In genomic region chr3:10668077-10668476, GRCh38 we compare ENCODE assay signal across 18 cellular contexts.
DNase-seq lines count a peak whose midpoint lies in the region; ATAC-seq, FAIRE-seq and TF ChIP-seq lines count a peak whose summit lies in the region.
"Had no signal": no experiment of that assay in that cellular context is flagged by ENCODE, and none has a peak within 500 bp of the region (broad histone marks: within the 10 kb centered on the region; RNA-seq: fewer than 3 reads in every experiment).

No MANE protein-coding gene starts in this region.

- POLR2A ChIA-PET in A549 (lab: Yijun Ruan, JAX): interaction anchor here (0.5 kb wide), 1 partner anchor 13 kb away, joined by 7 read pairs; no protein-coding TSS in a partner anchor
- POLR2A ChIA-PET in HEK293 (lab: Yijun Ruan, JAX): no interaction called here
- POLR2A ChIA-PET in K562 (lab: Yijun Ruan, JAX): interaction anchor here (1.4 kb wide), 1 partner anchor 12 kb away, joined by 4 read pairs; no protein-coding TSS in a partner anchor

- peak overlapping the region; percentile 62 for H3K23ac ChIP-seq in neuronal stem cell (ENCODE audit: low read depth, low read length, poor library complexity)

- no peak overlapping the region for H3K9ac ChIP-seq in K562 (ENCODE audit: insufficient read depth in 1 of 2, low read depth in 2 of 2, low read length in 2 of 2)
- H3K9ac ChIP-seq in neuronal stem cell (ENCODE audit: low read depth, low read length, poor library complexity): no peak overlapping the region
- H3K9ac ChIP-seq: GM23248 had no signal

- H3K14ac ChIP-seq in neuronal stem cell (ENCODE audit: low read length): no peak overlapping the region

- no peaks in the 10 kb centered on the region for H3K9me3 ChIP-seq in A549
- no peaks in the 10 kb centered on the region for H3K9me3 ChIP-seq in HEK293 (ENCODE audit: control insufficient read depth, insufficient read depth, low read depth, low read length)
- no peaks in the 10 kb centered on the region for H3K9me3 ChIP-seq in K562 (replicated peaks; ENCODE audit: control insufficient read depth, insufficient read depth, low read depth, low read length)
- no peaks in the 10 kb centered on the region for H3K9me3 ChIP-seq in neuronal stem cell (replicated peaks in 1 of 2; ENCODE audit: control insufficient read depth in 2 of 2, insufficient read depth in 1 of 2, low read depth in 1 of 2, low read length in 2 of 2)
- H3K9me3 ChIP-seq: HAP-1 had no signal

- TF ChIP-seq RAD21 in A549 (conservative IDR thresholded peaks at IDR 0.05 in 1 of 2, IDR thresholded peaks at IDR 0.05 in 1 of 2) (no peak), K562 (CRISPR knock-in tag; conservative IDR thresholded peaks at IDR 0.05 in 1 of 2, IDR thresholded peaks at IDR 0.05 in 1 of 2) (no peak)

- ATAC-seq in A549: no peak
- no peak for ATAC-seq in K562
- ATAC-seq in HG03460 (IDR thresholded peaks at IDR 0.05; ENCODE audit: unreplicated experiment): no peak
- no peak for ATAC-seq in HG02852 (IDR thresholded peaks at IDR 0.05; ENCODE audit: unreplicated experiment)

- peaks cover 8% of the 10 kb centered on the region; the same call in 1 of the 2 replicates for H4K20me1 ChIP-seq in K562 (replicated peaks; ENCODE audit: control insufficient read depth, insufficient read depth, low read length)

- H2BK120ac ChIP-seq in neuronal stem cell (ENCODE audit: low read depth, low read length): no peak overlapping the region

- no peak overlapping the region for H2AFZ ChIP-seq in K562 (ENCODE audit: low read depth, low read length)
- no peak overlapping the region for H2AFZ ChIP-seq in neuronal stem cell (ENCODE audit: low read length)
- H2AFZ ChIP-seq: GM23248 had no signal

- no peak overlapping the region for H3K4ac ChIP-seq in neuronal stem cell (ENCODE audit: low read length)

- DNase-seq in A549 (ENCODE audit: low read depth in 1 of 2, low spot score in 1 of 2) (no peak), K562 (ENCODE audit: extremely low read depth in 1 of 4, low spot score in 3 of 4) (no peak), neuronal stem cell (ENCODE audit: low spot score) (no peak)
- no peak for DNase-seq in stimulated activated CD4-positive, alpha-beta T cell treated with anti-CD3 and anti-CD28 coated beads, Interleukin-15, amount 100 ng/mL, for 24 hours
- DNase-seq: 8988T; C1 segment of cervical spinal cord; Calu3; CD4-positive, alpha-beta memory T cell; COR-L47; DMS153; DND-41; GM23248 had no signal

- no peak for FAIRE-seq in A549 (lab: Jason Lieb, UNC)
- FAIRE-seq in K562 (lab: Jason Lieb, UNC): no peak
- FAIRE-seq: G401.6, GM12892 had no signal

- no peak overlapping the region for H4K91ac ChIP-seq in neuronal stem cell (ENCODE audit: low read depth, low read length, poor library complexity)

- no peak overlapping the region for H3K4me2 ChIP-seq in A549
- H3K4me2 ChIP-seq in K562 (ENCODE audit: insufficient read depth, low read length): no peak overlapping the region
- no peak overlapping the region for H3K4me2 ChIP-seq in neuronal stem cell (ENCODE audit: insufficient read depth, low read length, poor library complexity, severe bottlenecking)

- H3K79me2 ChIP-seq in K562 (ENCODE audit: control insufficient read depth, insufficient read depth, low read length): no peaks in the 10 kb centered on the region

- H3K36me3 ChIP-seq in HEK293 (ENCODE audit: control insufficient read depth in 2 of 2, insufficient read depth in 1 of 2, low read length in 2 of 2): no peaks in the 10 kb centered on the region
- H3K36me3 ChIP-seq in K562 (ENCODE audit: control insufficient read depth, insufficient read depth, low read length): no peaks in the 10 kb centered on the region
- no peaks in the 10 kb centered on the region for H3K36me3 ChIP-seq in neuronal stem cell (replicated peaks in 1 of 2; ENCODE audit: control insufficient read depth in 2 of 2, insufficient read depth in 2 of 2, low read length in 2 of 2)
- H3K36me3 ChIP-seq: HAP-1 had no signal

- TF ChIP-seq CTCF in A549 (IDR thresholded peaks at IDR 0.05): no peak
- no peak for TF ChIP-seq CTCF in HEK293 (tag by site-specific recombination; IDR thresholded peaks at IDR 0.05)
- no peak for TF ChIP-seq CTCF in K562 (IDR thresholded peaks at IDR 0.05 in 2 of 3, conservative IDR thresholded peaks at IDR 0.05 in 1 of 3; ENCODE audit: insufficient read depth in 2 of 3, low read depth in 1 of 3, low read length in 3 of 3)

- H3K18ac ChIP-seq in neuronal stem cell (ENCODE audit: low read length): peak overlapping the region; percentile 49

- CTCF ChIA-PET in A549 (lab: Yijun Ruan, JAX) (no interaction called here), HEK293 (lab: Yijun Ruan, JAX) (no interaction called here), K562 (lab: Yijun Ruan, JAX; ENCODE audit: low intra/inter-chr PET ratio) (no interaction called here)

- no peak for TF ChIP-seq POLR2A in A549 (IDR thresholded peaks at IDR 0.05; ENCODE audit: low read length)
- TF ChIP-seq POLR2A in K562 (conservative IDR thresholded peaks at IDR 0.05): no peak

- no peaks in the 10 kb centered on the region for H3K79me1 ChIP-seq in neuronal stem cell (ENCODE audit: low read depth, low read length)

- H3K27me3 ChIP-seq in K562 (ENCODE audit: control insufficient read depth in 2 of 2, insufficient read depth in 2 of 2, low read length in 2 of 2): peaks cover 4 to 22% of the 10 kb centered on the region in 2 experiments; a peak in 2 of 5 replicates
- peaks cover 0 to 7% (median 0%) of the 10 kb centered on the region in 3 experiments for H3K27me3 ChIP-seq in neuronal stem cell (ENCODE audit: control insufficient read depth in 3 of 3, insufficient read depth in 3 of 3, low read depth in 1 of 3, low read length in 3 of 3)

- H3K4me3 ChIP-seq in A549 (no peak overlapping the region), HEK293 (ENCODE audit: low read depth, low read length) (no peak overlapping the region), K562 (no peak overlapping the region), neuronal stem cell (ENCODE audit: low read length in 2 of 2) (no peak overlapping the region)
- H3K4me3 ChIP-seq: GM23248, HAP-1 had no signal

- in situ Hi-C loops in K562 (cut with MboI): no loop called here

- no peak for TF ChIP-seq EP300 in A549 (IDR thresholded peaks at IDR 0.05)
- no peak for TF ChIP-seq EP300 in K562 (IDR thresholded peaks at IDR 0.05; ENCODE audit: low read length)

- H2BK15ac ChIP-seq in neuronal stem cell (ENCODE audit: low read length): no peak overlapping the region

- H2BK12ac ChIP-seq in neuronal stem cell (ENCODE audit: low read length): no peak overlapping the region

- H3K4me1 ChIP-seq in A549 (no peaks in the 10 kb centered on the region), HEK293 (ENCODE audit: control insufficient read depth, insufficient read depth, low read length) (no peaks in the 10 kb centered on the region), K562 (replicated peaks in 1 of 2; ENCODE audit: control insufficient read depth in 2 of 2, insufficient read depth in 2 of 2, low read length in 2 of 2) (no peaks in the 10 kb centered on the region), neuronal stem cell (ENCODE audit: control insufficient read depth in 2 of 2, insufficient read depth in 1 of 2, low read depth in 1 of 2, low read length in 2 of 2) (peaks cover 0 to 14% of the 10 kb centered on the region in 2 donors)
- H3K4me1 ChIP-seq: HAP-1 had no signal

- H3K27ac ChIP-seq in A549 (no peak overlapping the region), HEK293 (ENCODE audit: extremely low read depth, low read depth, low read length) (no peak overlapping the region), K562 (ENCODE audit: extremely low read depth, low read depth, low read length) (no peak overlapping the region), neuronal stem cell (replicated peaks; ENCODE audit: low read length) (no peak overlapping the region)
- H3K27ac ChIP-seq: GM23248 had no signal

- H2BK5ac ChIP-seq in neuronal stem cell (ENCODE audit: low read length): no peak overlapping the region

- no peak overlapping the region for H4K8ac ChIP-seq in neuronal stem cell (ENCODE audit: low read depth, low read length)

- intact Hi-C loops in K562 (cut with micrococcal nuclease): no loop called here

- no peak overlapping the region for H2AK5ac ChIP-seq in neuronal stem cell (ENCODE audit: low read depth, low read length)

- H3K9me1 ChIP-seq in K562 (ENCODE audit: control insufficient read depth, insufficient read depth, low read length): peaks cover 2% of the 10 kb centered on the region

- no TSS peak for BruUV-seq in K562 (replicated peaks; lab: Mats Ljungman, UMichigan)

- WGBS in A549 (ENCODE audit: missing lambda C conversion rate): 29% methylated on average over 9 of the region's 11 CpGs
- WGBS in K562 (ENCODE audit: insufficient coverage, low coverage, missing lambda C conversion rate): under 1% methylated on average over 11 of the region's 11 CpGs
- WGBS in neuronal stem cell (ENCODE audit: extremely low coverage in 2 of 2, insufficient read length in 2 of 2, insufficient replicate concordance in 1 of 2), 2 donors: no CpG with 5 or more reads among the region's 11 CpGs

TF ChIP-seq in A549, 52 proteins besides CTCF, POLR2A, EP300 and RAD21:
- TF ChIP-seq FOXS1 (CRISPR knock-in tag; IDR thresholded peaks at IDR 0.05): no peak
- peak; percentile 10 for TF ChIP-seq ZFP36 (IDR thresholded peaks at IDR 0.05; ENCODE audit: borderline replicate concordance, partially characterized antibody)

TF ChIP-seq in HEK293, 187 proteins besides CTCF, POLR2A, EP300 and RAD21:
- TF ChIP-seq ZNF768 (tag by site-specific recombination; IDR thresholded peaks at IDR 0.05): 0 out of 2 replicates have a peak, but pooled peaks have one; percentile 54
- no peak for TF ChIP-seq ZNF221 (tag by site-specific recombination; IDR thresholded peaks at IDR 0.05; ENCODE audit: borderline replicate concordance)

TF ChIP-seq in K562, 482 proteins besides CTCF, POLR2A, EP300 and RAD21 (continues in another document):
- TF ChIP-seq BCOR (IDR thresholded peaks at IDR 0.05): peak; percentile 78
- TF ChIP-seq RBM25 (IDR thresholded peaks at IDR 0.05; ENCODE audit: low read depth, low read length, severe bottlenecking): peak; percentile 96
- TF ChIP-seq ZNF253 (CRISPR knock-in tag; conservative IDR thresholded peaks at IDR 0.05): no peak
- no peak for TF ChIP-seq BDP1 (IDR thresholded peaks at IDR 0.05; ENCODE audit: insufficient read depth, insufficient read length)
